ENCODE assay signal across 8 cellular contexts in genomic region chr1:234970731-234971476, GRCh38.
DNase-seq lines count a peak whose midpoint lies in the region; ATAC-seq, FAIRE-seq and TF ChIP-seq lines count a peak whose summit lies in the region.

No MANE protein-coding gene starts in this region.

- no peak for FAIRE-seq in HTR-8/SVneo (lab: Jason Lieb, UNC)

- TF ChIP-seq CTCF in GM10266 (IDR thresholded peaks at IDR 0.05; ENCODE audit: control insufficient read depth, insufficient read depth, low read depth, missing control alignments), result no peak
- TF ChIP-seq CTCF in esophagus muscularis mucosa (IDR thresholded peaks at IDR 0.05), result no peak
- TF ChIP-seq CTCF in uterus (IDR thresholded peaks at IDR 0.05), result no peak

- H3K4me1 ChIP-seq in esophagus muscularis mucosa, result peaks cover 31 to 58% (median 52%) of the 10 kb centered on the region in 4 donors
- H3K4me1 ChIP-seq in muscle layer of duodenum (ENCODE audit: control insufficient read depth in 1 of 2, insufficient read depth in 2 of 2, low read length in 2 of 2), result peaks cover 36 to 45% of the 10 kb centered on the region in 2 donors
- H3K4me1 ChIP-seq in uterus, result peaks cover 7 to 9% of the 10 kb centered on the region in 2 donors

- no peak for ATAC-seq in HG02642 (IDR thresholded peaks at IDR 0.05; ENCODE audit: poor library complexity, unreplicated experiment)
- no peak for ATAC-seq in HG03095 (IDR thresholded peaks at IDR 0.05; ENCODE audit: unreplicated experiment)

- H3K27me3 ChIP-seq in esophagus muscularis mucosa (no peaks in the 10 kb centered on the region), muscle layer of duodenum (ENCODE audit: low read depth, low read length) (no peaks in the 10 kb centered on the region), uterus (no peaks in the 10 kb centered on the region)

- H3K9me3 ChIP-seq in esophagus muscularis mucosa (no peaks in the 10 kb centered on the region), muscle layer of duodenum (ENCODE audit: control insufficient read depth in 1 of 2, low read length in 2 of 2) (no peaks in the 10 kb centered on the region), uterus (no peaks in the 10 kb centered on the region)

- peak overlapping the region; percentile 92 to 95 (median 94) for H3K27ac ChIP-seq in esophagus muscularis mucosa (replicated peaks in 1 of 4)
- H3K27ac ChIP-seq in muscle layer of duodenum (ENCODE audit: low read length), result peak overlapping the region; percentile 82
- peak overlapping the region; percentile 80 to 84 for H3K27ac ChIP-seq in uterus

- H3K4me3 ChIP-seq in esophagus muscularis mucosa (peak overlapping the region in 3 of 4 donors; percentile 52 to 56 (median 53)), muscle layer of duodenum (ENCODE audit: low read depth in 1 of 2, low read length in 2 of 2) (peak overlapping the region in 1 of 2 donors; percentile 1), uterus (no peak overlapping the region)

- DNase-seq in GM10266 (ENCODE audit: extremely low spot score) (peak; percentile 51), HTR-8/SVneo (ENCODE audit: insufficient read length, low spot score) (peak; percentile 73), UCSD-AML1 (lab: John Stamatoyannopoulos, UW; ENCODE audit: unreplicated experiment) (peak; percentile 36), esophagus muscularis mucosa (ENCODE audit: extremely low spot score) (no peak), uterus (peak; percentile 84 to 85)

- TF ChIP-seq EP300 in esophagus muscularis mucosa (IDR thresholded peaks at IDR 0.05), result peak; percentile 70

- intact Hi-C loops in esophagus muscularis mucosa (cut with DNase I) (no loop called here), uterus (cut with DNase I; ENCODE audit: low total_unique reads) (no loop called here)

- 36% methylated on average over 12 of the region's 12 CpGs for WGBS in esophagus muscularis mucosa

- TF ChIP-seq POLR2A in esophagus muscularis mucosa (IDR thresholded peaks at IDR 0.05; ENCODE audit: low read depth) (no peak), uterus (IDR thresholded peaks at IDR 0.05) (no peak)

- H3K36me3 ChIP-seq in esophagus muscularis mucosa, result no peaks in the 10 kb centered on the region
- H3K36me3 ChIP-seq in muscle layer of duodenum (ENCODE audit: control insufficient read depth in 1 of 2, insufficient read depth in 2 of 2, low read length in 2 of 2), result peaks cover 0 to 5% of the 10 kb centered on the region in 2 donors
- H3K36me3 ChIP-seq in uterus, result no peaks in the 10 kb centered on the region

Comparison
In these comparisons a context has a peak if more than half of its experiments do, and no peak if none do; other contexts are left out.
1. H3K4me3 ChIP-seq: peak in esophagus muscularis mucosa (3 of 4); none in uterus (0 of 2).
2. Peak in every context shown above with its lines, with median percentiles within 50 percentile points of each other: H3K27ac ChIP-seq.